Comparison of ENCODE assay signal across 10 cellular contexts in the genomic region with DNA sequence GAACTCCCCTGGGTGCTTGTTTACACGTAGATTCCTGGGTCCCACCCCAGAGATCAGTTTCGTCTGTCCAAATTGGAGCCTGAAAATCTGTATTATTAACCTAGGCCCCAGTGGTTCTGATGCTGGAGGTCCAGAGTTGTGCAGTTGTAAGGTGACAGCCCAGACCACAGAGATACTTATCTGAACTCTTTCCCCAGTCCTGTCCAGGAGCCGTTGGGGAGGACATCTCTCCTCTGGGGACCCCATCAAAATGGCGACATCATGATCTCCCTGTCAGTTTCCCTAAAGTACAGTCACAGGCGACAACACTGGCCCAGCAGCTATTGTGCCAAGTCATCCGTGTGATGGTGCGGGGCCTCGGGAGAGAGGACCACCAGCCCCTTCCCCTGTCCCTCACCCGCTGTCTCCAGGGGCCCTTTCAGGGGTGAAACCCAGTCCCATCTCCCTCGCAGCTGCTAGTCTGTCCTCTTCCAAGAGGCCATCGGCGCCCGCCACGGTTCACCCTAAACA. TPM values are rescaled to one million over a fixed set of nuclear protein-coding genes. Genes with fewer than 3 reads are reported as not detected.
DNase-seq lines count a peak whose midpoint lies in the region; ATAC-seq, FAIRE-seq and TF ChIP-seq lines count a peak whose summit lies in the region.
"Had no signal": no experiment of that assay in that cellular context is flagged by ENCODE, and none has a peak within 500 bp of the region (broad histone marks: within the 10 kb centered on the region; RNA-seq: fewer than 3 reads in every experiment).

No MANE protein-coding gene starts in this region.

- H3K36me3 Mint-ChIP-seq in HFFc6 (ENCODE audit: low read depth) (0 out of 2 replicates have a peak, but pooled peaks cover 5% of the 10 kb centered on the region), MCF 10A (ENCODE audit: insufficient read depth, unreplicated experiment) (no peaks in the 10 kb centered on the region)

- ATAC-seq in A549 (no peak), mucosa of descending colon (no peak), HG02852 (IDR thresholded peaks at IDR 0.05; ENCODE audit: unreplicated experiment) (no peak)

- FAIRE-seq in A549 (lab: Jason Lieb, UNC) = no peak
- no peak for FAIRE-seq in urothelium cell line (lab: Jason Lieb, UNC)

- no peak for TF ChIP-seq RAD21 in A549 (conservative IDR thresholded peaks at IDR 0.05 in 1 of 2, IDR thresholded peaks at IDR 0.05 in 1 of 2)

- WGBS in A549 (ENCODE audit: missing lambda C conversion rate) = 58% methylated on average over 9 of the region's 14 CpGs

- H3K27ac Mint-ChIP-seq in HFFc6 = peak overlapping the region; percentile 94
- peak overlapping the region; percentile 96 for H3K27ac Mint-ChIP-seq in MCF 10A (ENCODE audit: low read depth, unreplicated experiment)

- CTCF ChIA-PET in A549 (lab: Yijun Ruan, JAX) (interaction anchor here (1.5 to 1.8 kb wide), 2 partner anchors 22 to 86 kb away, joined by 4 to 9 read pairs; no protein-coding TSS in a partner anchor), MCF 10A (lab: Yijun Ruan, JAX) (interaction anchor here (1.0 to 4.4 kb wide), 2 partner anchors 13 to 22 kb away, joined by 3 to 11 read pairs; no protein-coding TSS in a partner anchor)

- H3K9me3 Mint-ChIP-seq in HFFc6 = no peaks in the 10 kb centered on the region
- H3K9me3 Mint-ChIP-seq in MCF 10A (ENCODE audit: unreplicated experiment) = no peaks in the 10 kb centered on the region

- peak overlapping the region; percentile 95 to 97 for H3K27ac ChIP-seq in A549

- no TSS peak for BruUV-seq in MCF 10A (replicated peaks; lab: Mats Ljungman, UMichigan)

- TF ChIP-seq CTCF in A549 (IDR thresholded peaks at IDR 0.05) (no peak), HFFc6 (IDR thresholded peaks at IDR 0.05) (no peak), MCF 10A (IDR thresholded peaks at IDR 0.05; ENCODE audit: unreplicated experiment) (no peak), mucosa of descending colon (IDR thresholded peaks at IDR 0.05) (no peak)

- POLR2A ChIA-PET in A549 (lab: Yijun Ruan, JAX) = no interaction called here
- POLR2A ChIA-PET in MCF 10A (lab: Yijun Ruan, JAX) = interaction anchor here (0.7 to 4.9 kb wide), 5 partner anchors 9 to 71 kb away, joined by 3 to 52 read pairs (median 3); no protein-coding TSS in a partner anchor

- intact Hi-C loops in MCF 10A (cut with micrococcal nuclease) = loop anchor here (1.0 kb wide), 1 partner anchor 86 kb away; no protein-coding TSS in a partner anchor
- intact Hi-C loops in mucosa of descending colon (cut with DNase I, micrococcal nuclease) = no loop called here

- H3K4me1 Mint-ChIP-seq in HFFc6 (ENCODE audit: low read depth) (peaks cover 42% of the 10 kb centered on the region), MCF 10A (ENCODE audit: insufficient read depth, unreplicated experiment) (peaks cover 32% of the 10 kb centered on the region)

- peak overlapping the region; percentile 99 for H3K4me2 ChIP-seq in A549

- peak overlapping the region; percentile 78 for H3K4me3 Mint-ChIP-seq in HFFc6
- H3K4me3 Mint-ChIP-seq in MCF 10A (ENCODE audit: unreplicated experiment) = peak overlapping the region; percentile 88

- DNase-seq in A549 (ENCODE audit: low read depth in 1 of 2, low spot score in 1 of 2) (no peak), HFFc6 (no peak), MCF 10A (ENCODE audit: unreplicated experiment) (no peak), mucosa of descending colon (no peak), Kasumi-1 (lab: John Stamatoyannopoulos, UW) (no peak), urothelium cell line (ENCODE audit: low spot score) (no peak), inferior parietal cortex (ENCODE audit: extremely low spot score) (no peak)

- no peaks in the 10 kb centered on the region for H3K36me3 ChIP-seq in mucosa of descending colon (ENCODE audit: low read depth)

- TF ChIP-seq POLR2A in A549 (IDR thresholded peaks at IDR 0.05; ENCODE audit: low read length) = no peak

- H3K4me3 ChIP-seq in A549 (peak overlapping the region; percentile 97), mucosa of descending colon (peak overlapping the region; percentile 46)

- H3K9me3 ChIP-seq in A549 (no peaks in the 10 kb centered on the region), mucosa of descending colon (no peaks in the 10 kb centered on the region)

- peaks cover 52% of the 10 kb centered on the region for H3K4me1 ChIP-seq in A549
- peaks cover 32% of the 10 kb centered on the region for H3K4me1 ChIP-seq in mucosa of descending colon (ENCODE audit: low read depth)

- TF ChIP-seq EP300 in A549 (IDR thresholded peaks at IDR 0.05) = no peak

- H3K27me3 Mint-ChIP-seq in HFFc6 (ENCODE audit: insufficient read depth) (peaks cover 2% of the 10 kb centered on the region), MCF 10A (ENCODE audit: insufficient read depth, unreplicated experiment) (no peaks in the 10 kb centered on the region)

TF ChIP-seq in A549, 52 proteins besides CTCF, POLR2A, EP300 and RAD21:
- TF ChIP-seq MAFK (IDR thresholded peaks at IDR 0.05; ENCODE audit: partially characterized antibody) (peak; percentile 17), NFE2L2 (conservative IDR thresholded peaks at IDR 0.05; ENCODE audit: low read length) (0 out of 2 replicates have a peak, but pooled peaks have one; percentile 2), HEYL (CRISPR knock-in tag; IDR thresholded peaks at IDR 0.05) (no peak)

RNA-seq across cellular contexts. Expression of gene EFHD2, which starts 0.7 kb away (rescaled TPM):
- polyA plus RNA-seq in A549 (2011; rRNA removed) = 26.5 and 33.1 TPM in 2 replicates
- polyA plus RNA-seq in A549 (2012; cell fraction: cytosol; rRNA removed) = 138 and 184 TPM in 2 replicates
- polyA plus RNA-seq in A549 (2012; cell fraction: nucleus; rRNA removed) = 145 and 165 TPM in 2 replicates
- polyA plus RNA-seq in A549 (2017; fragmentation: RNase III; extraction: RNeasy Plus Mini Kit Qiagen cat#74134 plus additional on column Dnase treatment) = 96.2 to 127 TPM (median 108 TPM) in 3 replicates
- polyA minus RNA-seq in A549 (2011; rRNA and poly(A)+ RNA removed) = 10.8 and 19.0 TPM in 2 replicates
- total RNA-seq in HFFc6 (2021; fragmentation: NEBNext Ultra II Directional; extraction: Animal tissue kit (Norgen Biotek cat#: 25700)) = 10 to 100 TPM; 41.2 to 67.2 (median 65.3) TPM
- 45.1 and 48.5 TPM in 2 replicates for total RNA-seq in MCF 10A (2022)
- 100 to 1,000 TPM in 2 of 3 donors, 10 to 100 TPM in 1; 89.5 to 197 (median 154) TPM for total RNA-seq in mucosa of descending colon

RNA-seq across cellular contexts. Expression of gene CTRC, which starts 29.3 kb away (rescaled TPM):
- polyA plus RNA-seq in A549 (2011; rRNA removed) = 0.14 and 0.52 TPM in 2 replicates
- 0.03 TPM in 2 replicates for polyA plus RNA-seq in A549 (2012; cell fraction: cytosol; rRNA removed)
- 1.5 and 2.2 TPM in 2 replicates for polyA plus RNA-seq in A549 (2012; cell fraction: nucleus; rRNA removed)
- 0.14 to 0.25 TPM (median 0.18 TPM) in 3 replicates for polyA plus RNA-seq in A549 (2017; fragmentation: RNase III; extraction: RNeasy Plus Mini Kit Qiagen cat#74134 plus additional on column Dnase treatment)
- 0.04 TPM in 1 of 2 replicates, not detected in the other for polyA minus RNA-seq in A549 (2011; rRNA and poly(A)+ RNA removed)
- not detected for total RNA-seq in HFFc6 (2021; fragmentation: NEBNext Ultra II Directional; extraction: Animal tissue kit (Norgen Biotek cat#: 25700))
- total RNA-seq in MCF 10A (2022) = not detected in 2 replicates
- not detected for total RNA-seq in mucosa of descending colon
- total RNA-seq: SK-MEL-5 had no signal

RNA-seq across cellular contexts. Expression of gene CELA2A, which starts 47.6 kb away (rescaled TPM):
- not detected in 2 replicates for polyA plus RNA-seq in A549 (2011; rRNA removed)
- not detected in 2 replicates for polyA plus RNA-seq in A549 (2012; cell fraction: cytosol; rRNA removed)
- not detected in 2 replicates for polyA plus RNA-seq in A549 (2012; cell fraction: nucleus; rRNA removed)
- polyA plus RNA-seq in A549 (2017; fragmentation: RNase III; extraction: RNeasy Plus Mini Kit Qiagen cat#74134 plus additional on column Dnase treatment) = not detected in 3 replicates
- polyA minus RNA-seq in A549 (2011; rRNA and poly(A)+ RNA removed) = not detected in 2 replicates
- not detected for total RNA-seq in HFFc6 (2021; fragmentation: NEBNext Ultra II Directional; extraction: Animal tissue kit (Norgen Biotek cat#: 25700))
- total RNA-seq in MCF 10A (2022) = not detected in 2 replicates
- not detected for total RNA-seq in mucosa of descending colon
- total RNA-seq: myocyte, SK-MEL-5 had no signal
